21 cellular contexts compared by ENCODE assay signal in the genomic region with DNA sequence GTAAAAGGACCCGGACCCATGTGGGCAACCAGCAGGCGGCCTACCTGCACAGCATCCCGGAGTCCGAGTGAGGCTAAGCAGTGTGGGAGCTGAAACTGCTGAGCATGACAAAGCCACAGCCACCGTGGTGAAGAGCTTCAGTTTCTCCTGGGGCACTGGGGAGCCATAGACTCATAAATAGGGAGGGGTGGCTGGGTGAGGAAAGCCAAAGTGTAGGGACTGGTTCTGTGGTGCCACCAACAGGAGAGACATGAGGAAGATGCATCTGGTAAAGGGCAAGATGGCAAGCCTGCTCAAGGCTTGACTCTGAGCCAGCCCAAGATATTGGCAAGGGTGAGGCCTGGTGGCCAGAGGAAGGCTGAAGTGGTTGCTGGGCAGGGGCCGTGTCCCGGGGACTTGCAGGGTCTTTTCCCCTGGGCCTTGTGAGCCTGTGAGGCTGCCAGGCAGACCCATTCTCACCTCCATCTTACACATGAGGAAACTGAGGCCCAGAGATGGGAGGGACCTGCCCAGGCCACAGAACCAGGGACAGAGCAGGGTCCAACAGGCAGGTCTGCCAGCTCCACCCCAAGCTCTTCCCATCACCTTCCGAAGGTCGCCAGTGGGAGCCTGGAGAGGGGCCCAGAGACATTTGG. TPM values are rescaled to one million over a fixed set of nuclear protein-coding genes. Genes with fewer than 3 reads are reported as not detected.
DNase-seq lines count a peak whose midpoint lies in the region; ATAC-seq and TF ChIP-seq lines count a peak whose summit lies in the region.
"Had no signal": no experiment of that assay in that cellular context is flagged by ENCODE, and none has a peak within 500 bp of the region (broad histone marks: within the 10 kb centered on the region; RNA-seq: fewer than 3 reads in every experiment).

No MANE protein-coding gene starts in this region.

- no peaks in the 10 kb centered on the region for H3K9me3 Mint-ChIP-seq in activated CD4-positive, alpha-beta T cell treated with anti-CD3 and anti-CD28 coated beads for 36 hours (ENCODE audit: low read depth)
- no peaks in the 10 kb centered on the region for H3K9me3 Mint-ChIP-seq in activated naive CD8-positive, alpha-beta T cell treated with anti-CD3 and anti-CD28 coated beads, Interleukin-2, amount 50 U/mL, for 24 hours
- H3K9me3 Mint-ChIP-seq in Calu3 (ENCODE audit: low read depth, unreplicated experiment), result no peaks in the 10 kb centered on the region
- H3K9me3 Mint-ChIP-seq: GM23338 had no signal

- BruUV-seq in Calu3 (replicated peaks; lab: Mats Ljungman, UMichigan), result no TSS peak

- H3K4me3 Mint-ChIP-seq in activated CD4-positive, alpha-beta T cell treated with anti-CD3 and anti-CD28 coated beads for 36 hours, result no peak overlapping the region
- H3K4me3 Mint-ChIP-seq in activated naive CD8-positive, alpha-beta T cell treated with anti-CD3 and anti-CD28 coated beads, Interleukin-2, amount 50 U/mL, for 24 hours, result no peak overlapping the region
- no peak overlapping the region for H3K4me3 Mint-ChIP-seq in Calu3 (ENCODE audit: low read depth, unreplicated experiment)
- H3K4me3 Mint-ChIP-seq: GM23338 had no signal

- peak overlapping the region; percentile 29 for H3K27ac Mint-ChIP-seq in activated CD4-positive, alpha-beta T cell treated with anti-CD3 and anti-CD28 coated beads for 36 hours
- no peak overlapping the region for H3K27ac Mint-ChIP-seq in activated naive CD8-positive, alpha-beta T cell treated with anti-CD3 and anti-CD28 coated beads, Interleukin-2, amount 50 U/mL, for 24 hours
- no peak overlapping the region for H3K27ac Mint-ChIP-seq in Calu3 (ENCODE audit: unreplicated experiment)
- H3K27ac Mint-ChIP-seq: GM23338 had no signal

- peaks cover 69% of the 10 kb centered on the region for H3K4me1 Mint-ChIP-seq in activated CD4-positive, alpha-beta T cell treated with anti-CD3 and anti-CD28 coated beads for 36 hours
- peaks cover 71% of the 10 kb centered on the region for H3K4me1 Mint-ChIP-seq in activated naive CD8-positive, alpha-beta T cell treated with anti-CD3 and anti-CD28 coated beads, Interleukin-2, amount 50 U/mL, for 24 hours
- H3K4me1 Mint-ChIP-seq in Calu3 (ENCODE audit: low read depth, unreplicated experiment), result peaks cover 52% of the 10 kb centered on the region

- no peaks in the 10 kb centered on the region for H3K27me3 Mint-ChIP-seq in activated CD4-positive, alpha-beta T cell treated with anti-CD3 and anti-CD28 coated beads for 36 hours
- H3K27me3 Mint-ChIP-seq in activated naive CD8-positive, alpha-beta T cell treated with anti-CD3 and anti-CD28 coated beads, Interleukin-2, amount 50 U/mL, for 24 hours, result no peaks in the 10 kb centered on the region
- H3K27me3 Mint-ChIP-seq in Calu3 (ENCODE audit: unreplicated experiment), result no peaks in the 10 kb centered on the region

- ATAC-seq in activated CD4-positive, alpha-beta T cell treated with anti-CD3 and anti-CD28 coated beads for 36 hours, result no peak
- ATAC-seq in activated naive CD8-positive, alpha-beta T cell treated with anti-CD3 and anti-CD28 coated beads, Interleukin-2, amount 50 U/mL, for 24 hours, result no peak
- no peak for ATAC-seq in GM18519 (IDR thresholded peaks at IDR 0.05; ENCODE audit: low FRiP score, unreplicated experiment)
- ATAC-seq: activated CD4-positive, CD25-positive, alpha-beta regulatory T cell treated with anti-CD3 and anti-CD28 coated beads, Interleukin-2, amount 50 U/mL, for 24 hours; GM23338; left lobe of liver had no signal

- H3K9me3 ChIP-seq in neutrophil, result peaks cover 6% of the 10 kb centered on the region
- H3K9me3 ChIP-seq: Caco-2, upper lobe of left lung had no signal

- TF ChIP-seq CTCF in neutrophil (IDR thresholded peaks at IDR 0.05), result no peak
- no peak for TF ChIP-seq CTCF in Calu3 (IDR thresholded peaks at IDR 0.05; ENCODE audit: unreplicated experiment)

- H3K27ac ChIP-seq in neutrophil, result peak overlapping the region; percentile 94

- no peaks in the 10 kb centered on the region for H3K27me3 ChIP-seq in neutrophil
- H3K27me3 ChIP-seq: upper lobe of left lung had no signal

- POLR2A ChIA-PET in activated CD4-positive, alpha-beta T cell treated with anti-CD3 and anti-CD28 coated beads for 36 hours (lab: Charles Lee), result no interaction called here

- CTCF ChIA-PET in activated CD4-positive, alpha-beta T cell treated with anti-CD3 and anti-CD28 coated beads for 36 hours (lab: Charles Lee), result interaction anchor here (0.6 to 2.2 kb wide), 2 partner anchors 8 to 112 kb away, joined by 3 to 7 read pairs; no protein-coding TSS in a partner anchor
- CTCF ChIA-PET in Calu3 (lab: Charles Lee), result no interaction called here

- peaks cover 10% of the 10 kb centered on the region for H3K36me3 Mint-ChIP-seq in activated CD4-positive, alpha-beta T cell treated with anti-CD3 and anti-CD28 coated beads for 36 hours (ENCODE audit: low read depth)
- H3K36me3 Mint-ChIP-seq in activated naive CD8-positive, alpha-beta T cell treated with anti-CD3 and anti-CD28 coated beads, Interleukin-2, amount 50 U/mL, for 24 hours (ENCODE audit: low read depth), result peaks cover 3% of the 10 kb centered on the region
- H3K36me3 Mint-ChIP-seq in Calu3 (ENCODE audit: insufficient read depth, unreplicated experiment), result peaks cover 11% of the 10 kb centered on the region

- intact Hi-C loops in activated CD4-positive, alpha-beta T cell treated with anti-CD3 and anti-CD28 coated beads for 36 hours (cut with DNase I, micrococcal nuclease), result no loop called here
- intact Hi-C loops in Calu3 (cut with micrococcal nuclease; ENCODE audit: unreplicated experiment), result no loop called here

- peaks cover 84% of the 10 kb centered on the region for H3K36me3 ChIP-seq in neutrophil
- H3K36me3 ChIP-seq: upper lobe of left lung had no signal

- peak; percentile 63 for DNase-seq in activated CD4-positive, alpha-beta T cell treated with anti-CD3 and anti-CD28 coated beads for 36 hours
- DNase-seq in activated CD4-positive, alpha-beta T cell treated with anti-CD3 and anti-CD28 coated beads, Interleukin-2, amount 50 U/mL, for 4 hours, result no peak
- peak; percentile 31 for DNase-seq in RPMI8226
- DNase-seq in activated naive CD8-positive, alpha-beta T cell treated with anti-CD3 and anti-CD28 coated beads, Interleukin-2, amount 50 U/mL, for 24 hours, result peak; percentile 47
- no peak for DNase-seq in AG08396 (ENCODE audit: low spot score)
- no peak for DNase-seq in Calu3
- DNase-seq: 8988T; amygdala; Caco-2; cerebellar nuclear complex; foreskin melanocyte; NCI-H1417 treated with DMSO at 0.1 percent for 48 hours; posterior cingulate gyrus; stimulated activated naive CD4-positive, alpha-beta T cell treated with Interleukin-2 at 50 U/mL for 16 hours; upper lobe of left lung had no signal

- H3K4me1 ChIP-seq in neutrophil (ENCODE audit: control insufficient read depth in 1 of 2, insufficient read depth in 1 of 2, low read depth in 1 of 2, low read length in 1 of 2), result peaks cover 78 to 83% of the 10 kb centered on the region in 2 experiments

- H3K4me3 ChIP-seq in neutrophil (ENCODE audit: low read depth in 1 of 2, low read length in 1 of 2), result peak overlapping the region in 1 of 2 experiments; percentile 60
- H3K4me3 ChIP-seq: GM23338, skin epidermis, upper lobe of left lung had no signal

RNA-seq across cellular contexts. Expression of a gene that starts 30.4 kb away (rescaled TPM):
- total RNA-seq in activated CD4-positive, alpha-beta T cell treated with anti-CD3 and anti-CD28 coated beads for 36 hours, result 10 to 100 TPM; 33.1 to 42.8 TPM
- total RNA-seq in Calu3 (2022), result 0.38 and 0.59 TPM in 2 replicates
- total RNA-seq: Caco-2, GM23338 had no signal

Comparison
In these comparisons a context has a peak if more than half of its experiments do, and no peak if none do; other contexts are left out.
1. DNase-seq: peak in activated CD4-positive, alpha-beta T cell treated with anti-CD3 and anti-CD28 coated beads for 36 hours (single experiment), RPMI8226 (single experiment) and activated naive CD8-positive, alpha-beta T cell treated with anti-CD3 and anti-CD28 coated beads, Interleukin-2, amount 50 U/mL, for 24 hours (single experiment); none in activated CD4-positive, alpha-beta T cell treated with anti-CD3 and anti-CD28 coated beads, Interleukin-2, amount 50 U/mL, for 4 hours (0 of 2), AG08396 (single experiment) and Calu3 (single experiment).
2. RNA of a gene that starts 30.4 kb away (total RNA-seq): 33.1 to 42.8 TPM in activated CD4-positive, alpha-beta T cell treated with anti-CD3 and anti-CD28 coated beads for 36 hours; 0.38 to 0.59 TPM in Calu3; every median in the first group is over 10 times any median in the second.